ENCODE assay signal across 17 cellular contexts in genomic region chr12:65015850-65016249, GRCh38.
A peak's percentile ranks its signal among the peaks of the same experiment; 100 is the strongest.
DNase-seq lines count a peak whose midpoint lies in the region; ATAC-seq, FAIRE-seq and TF ChIP-seq lines count a peak whose summit lies in the region.
"Had no signal": no experiment of that assay in that cellular context is flagged by ENCODE, and none has a peak within 500 bp of the region (broad histone marks: within the 10 kb centered on the region; RNA-seq: fewer than 3 reads in every experiment).

No MANE protein-coding gene starts in this region.

- H3K36me3 ChIP-seq in HepG2 (replicated peaks in 1 of 2; ENCODE audit: control insufficient read depth in 1 of 2, insufficient read depth in 2 of 2, low read length in 2 of 2) (no peaks in the 10 kb centered on the region), right lobe of liver (no peaks in the 10 kb centered on the region), mucosa of descending colon (ENCODE audit: low read depth) (no peaks in the 10 kb centered on the region)
- H3K36me3 ChIP-seq: BLaER1 treated with 17β-estradiol and CSF1 and Interleukin-3, amounts not matched to agents 10 nM and 100 nM had no signal

- no peaks in the 10 kb centered on the region for H4K20me1 ChIP-seq in HepG2 (ENCODE audit: insufficient read depth, low read length)
- H4K20me1 ChIP-seq: BLaER1 treated with 17β-estradiol and CSF1 and Interleukin-3, amounts not matched to agents 10 nM and 100 nM had no signal

- no peaks in the 10 kb centered on the region for H3K4me1 Mint-ChIP-seq in type B pancreatic cell (ENCODE audit: unreplicated experiment)

- H3K4me3 Mint-ChIP-seq in type B pancreatic cell: no peak overlapping the region
- H3K4me3 Mint-ChIP-seq: CD4-positive, alpha-beta T cell had no signal

- peak overlapping the region; percentile 74 for H2AFZ ChIP-seq in HepG2 (ENCODE audit: low read length)
- H2AFZ ChIP-seq: GM23248 had no signal

- CTCF ChIA-PET in HepG2 (lab: Yijun Ruan, JAX; ENCODE audit: low intra/inter-chr PET ratio, low total read pairs): no interaction called here

- H3K79me2 ChIP-seq in HepG2 (ENCODE audit: insufficient read depth, low read length): no peaks in the 10 kb centered on the region

- TF ChIP-seq POLR2A in HepG2 (IDR thresholded peaks at IDR 0.05; ENCODE audit: insufficient read depth in 1 of 2, low read depth in 2 of 2, low read length in 2 of 2) (no peak), right lobe of liver (IDR thresholded peaks at IDR 0.05) (no peak)

- POLR2A ChIA-PET in HepG2 (lab: Yijun Ruan, JAX): interaction anchor here (2.2 kb wide), 1 partner anchor 17 kb away, joined by 5 read pairs; no protein-coding TSS in a partner anchor

- no peak for TF ChIP-seq CTCF in HepG2 (CRISPR knock-in tag; IDR thresholded peaks at IDR 0.05)
- no peak for TF ChIP-seq CTCF in right lobe of liver (IDR thresholded peaks at IDR 0.05)
- TF ChIP-seq CTCF in mucosa of descending colon (IDR thresholded peaks at IDR 0.05): no peak
- TF ChIP-seq CTCF in type B pancreatic cell (conservative IDR thresholded peaks at IDR 0.05): no peak

- intact Hi-C loops in HepG2 (cut with micrococcal nuclease; ENCODE audit: unreplicated experiment): no loop called here
- intact Hi-C loops in right lobe of liver (cut with DNase I): no loop called here
- intact Hi-C loops in mucosa of descending colon (cut with DNase I, micrococcal nuclease): no loop called here

- ATAC-seq in HepG2 (peak; percentile 95), right lobe of liver (no peak), mucosa of descending colon (peak; percentile 58), HG02759 (IDR thresholded peaks at IDR 0.05; ENCODE audit: unreplicated experiment) (no peak)
- ATAC-seq: GM12878 had no signal

- no peaks in the 10 kb centered on the region for H3K9me3 ChIP-seq in HepG2 (ENCODE audit: low read length)
- H3K9me3 ChIP-seq in right lobe of liver: no peaks in the 10 kb centered on the region
- H3K9me3 ChIP-seq in mucosa of descending colon: no peaks in the 10 kb centered on the region
- H3K9me3 ChIP-seq: BLaER1 treated with 17β-estradiol and CSF1 and Interleukin-3, amounts not matched to agents 10 nM and 100 nM had no signal

- peak; percentile 72 for FAIRE-seq in HepG2 (lab: Jason Lieb, UNC)
- FAIRE-seq: GM12878, GM18507 had no signal

- in situ Hi-C loops in HepG2 (cut with HindIII; ENCODE audit: extremely low pct_ligation_motif_present, low pct_unique_long_range_greater_than_20kb): no loop called here

- H3K27ac ChIP-seq in HepG2 (ENCODE audit: extremely low read length, insufficient read depth, low read length): peak overlapping the region; percentile 78
- H3K27ac ChIP-seq in right lobe of liver: no peak overlapping the region
- H3K27ac ChIP-seq: BLaER1 treated with 17β-estradiol and CSF1 and Interleukin-3, amounts not matched to agents 10 nM and 100 nM; GM23248 had no signal

- peak overlapping the region; percentile 12; the same call in 1 of the 2 replicates for H3K9ac ChIP-seq in HepG2 (ENCODE audit: insufficient read depth, low read depth, low read length)
- H3K9ac ChIP-seq: BLaER1 treated with 17β-estradiol and CSF1 and Interleukin-3, amounts not matched to agents 10 nM and 100 nM; GM23248 had no signal

- H3K36me3 Mint-ChIP-seq in type B pancreatic cell: no peaks in the 10 kb centered on the region

- DNase-seq in HepG2 (ENCODE audit: low spot score): peak; percentile 29
- no peak for DNase-seq in right lobe of liver
- DNase-seq in islet precursor cell: peak; percentile 32
- peak in 1 of 3 donors; percentile 17 for DNase-seq in mucosa of descending colon
- no peak for DNase-seq in type B pancreatic cell (ENCODE audit: extremely low spot score, unreplicated experiment)
- no peak for DNase-seq in NCI-H748 (lab: John Stamatoyannopoulos, UW; ENCODE audit: unreplicated experiment)
- no peak for DNase-seq in C1 segment of cervical spinal cord (lab: John Stamatoyannopoulos, UW)
- DNase-seq: 8988T; AML-193; CD4-positive, alpha-beta T cell; DMS79; GM23248; H7 had no signal

- H3K27me3 ChIP-seq in HepG2 (ENCODE audit: control insufficient read depth in 1 of 2, insufficient read depth in 2 of 2, low read length in 2 of 2): no peaks in the 10 kb centered on the region
- H3K27me3 ChIP-seq in right lobe of liver: no peaks in the 10 kb centered on the region
- H3K27me3 ChIP-seq: BLaER1 treated with 17β-estradiol and CSF1 and Interleukin-3, amounts not matched to agents 10 nM and 100 nM had no signal

- no TSS peak for BruUV-seq in HepG2 (replicated peaks; lab: Mats Ljungman, UMichigan)

- H3K4me2 ChIP-seq in HepG2 (ENCODE audit: low read depth, low read length): peak overlapping the region; percentile 76
- H3K4me2 ChIP-seq: BLaER1 treated with 17β-estradiol and CSF1 and Interleukin-3, amounts not matched to agents 10 nM and 100 nM had no signal

- under 1% methylated on average over 6 of the region's 6 CpGs for WGBS in HepG2 (ENCODE audit: low lambda C conversion rate)
- WGBS in right lobe of liver (ENCODE audit: insufficient coverage, low coverage, low lambda C conversion rate, missing lambda C conversion rate): 41% methylated on average over 6 of the region's 6 CpGs

- TF ChIP-seq RAD21 in HepG2 (CRISPR knock-in tag; IDR thresholded peaks at IDR 0.05): no peak

- H3K4me3 ChIP-seq in HepG2 (replicated peaks in 1 of 3; ENCODE audit: insufficient read depth in 1 of 3, low read depth in 2 of 3, low read length in 3 of 3): peak overlapping the region; percentile 13 to 35 (median 19); a peak in 2 of 6 replicates
- H3K4me3 ChIP-seq in right lobe of liver: no peak overlapping the region
- H3K4me3 ChIP-seq in mucosa of descending colon: no peak overlapping the region
- H3K4me3 ChIP-seq: BLaER1 treated with 17β-estradiol and CSF1 and Interleukin-3, amounts not matched to agents 10 nM and 100 nM; GM12878; GM23248 had no signal

- H3K27me3 Mint-ChIP-seq in type B pancreatic cell: peaks cover 46% of the 10 kb centered on the region

- H3K4me1 ChIP-seq in HepG2 (ENCODE audit: insufficient read depth, low read length) (peaks cover 43% of the 10 kb centered on the region), right lobe of liver (no peaks in the 10 kb centered on the region), mucosa of descending colon (ENCODE audit: low read depth) (no peaks in the 10 kb centered on the region)
- H3K4me1 ChIP-seq: BLaER1 treated with 17β-estradiol and CSF1 and Interleukin-3, amounts not matched to agents 10 nM and 100 nM had no signal

- H3K27ac Mint-ChIP-seq in type B pancreatic cell: no peak overlapping the region
- H3K27ac Mint-ChIP-seq: CD4-positive, alpha-beta T cell had no signal

- TF ChIP-seq EP300 in HepG2 (IDR thresholded peaks at IDR 0.05; ENCODE audit: low read depth in 2 of 2, low read length in 2 of 2) (peak in 1 of 2 experiments; percentile 68; a peak in 2 of 4 replicates), HepG2 (CRISPR knock-in tag; IDR thresholded peaks at IDR 0.05; ENCODE audit: borderline replicate concordance) (no peak)

- no peaks in the 10 kb centered on the region for H3K9me3 Mint-ChIP-seq in type B pancreatic cell
- H3K9me3 Mint-ChIP-seq: CD4-positive, alpha-beta T cell had no signal

TF ChIP-seq in HepG2, 621 proteins besides CTCF, POLR2A, EP300 and RAD21 (continues in another document):
- no peak for TF ChIP-seq ZC3H13 (CRISPR knock-in tag; IDR thresholded peaks at IDR 0.05)
- peak; percentile 51; the same call in 1 of the 2 replicates for TF ChIP-seq REPIN1 (CRISPR knock-in tag; IDR thresholded peaks at IDR 0.05; ENCODE audit: borderline replicate concordance, low read depth)
- TF ChIP-seq KMT2B (CRISPR knock-in tag; IDR thresholded peaks at IDR 0.05): no peak
- TF ChIP-seq ZNF276 (CRISPR knock-in tag; IDR thresholded peaks at IDR 0.05; ENCODE audit: low read depth): 0 out of 2 replicates have a peak, but pooled peaks have one; percentile 43
- peak; percentile 79; the same call in 1 of the 2 replicates for TF ChIP-seq NCOR1 (IDR thresholded peaks at IDR 0.05; ENCODE audit: borderline replicate concordance, low read length)

Comparison
In these comparisons a context has a peak if more than half of its experiments do, and no peak if none do; other contexts are left out.
1. ATAC-seq: peak in HepG2 (single experiment) and mucosa of descending colon (single experiment); none in right lobe of liver (0 of 4) and HG02759 (single experiment).
2. DNase-seq: peak in HepG2 (single experiment) and islet precursor cell (single experiment); none in right lobe of liver (0 of 3), type B pancreatic cell (single experiment), NCI-H748 (single experiment) and C1 segment of cervical spinal cord (0 of 14).
3. H3K4me3 ChIP-seq: peak in HepG2 (3 of 3); none in right lobe of liver (0 of 3) and mucosa of descending colon (single experiment).